8 cellular contexts compared by ENCODE assay signal in the genomic region with DNA sequence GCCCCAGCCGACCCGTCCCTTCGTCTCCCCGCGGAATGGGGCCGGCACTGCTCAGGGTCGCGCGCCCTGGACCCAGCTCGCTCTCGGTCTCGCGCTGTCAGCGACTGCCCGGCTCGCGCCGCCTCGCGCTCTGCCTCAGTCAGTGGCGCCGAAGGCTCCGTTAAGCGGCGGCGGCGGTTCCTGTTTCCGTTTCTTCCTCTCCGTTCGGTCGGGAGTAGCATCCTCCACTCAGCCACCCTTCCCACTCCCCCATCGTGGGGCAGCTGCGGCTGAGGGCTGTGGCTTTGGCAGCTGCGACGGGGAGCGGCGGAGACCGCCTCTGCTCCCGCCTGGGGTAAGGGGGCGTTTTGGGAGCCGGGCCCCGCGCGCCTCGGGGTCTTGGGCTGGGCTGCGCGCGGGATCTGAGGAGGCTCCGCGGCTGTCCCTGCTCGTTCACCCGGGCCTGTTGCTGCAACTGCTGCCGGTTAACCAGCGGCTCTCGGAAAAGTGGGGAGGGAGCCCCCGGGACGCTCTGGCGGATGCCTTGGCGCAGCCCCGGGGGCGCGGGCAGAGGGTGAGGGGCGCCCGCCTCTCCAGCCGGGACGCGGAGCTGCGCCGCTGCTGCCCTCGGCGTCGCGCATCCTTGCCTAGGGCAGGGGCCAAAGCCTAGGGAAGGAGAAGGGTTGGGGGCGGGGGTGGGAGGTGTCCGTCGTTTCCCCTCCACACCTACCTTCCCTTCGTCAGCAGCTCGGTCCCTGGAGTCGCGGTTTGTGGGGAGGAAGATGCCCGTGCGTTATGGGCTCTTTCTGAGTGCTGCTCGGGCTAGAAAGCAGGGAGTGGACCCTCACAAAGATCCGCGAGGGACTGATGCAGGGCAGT. TPM values are rescaled to one million over a fixed set of nuclear protein-coding genes. Genes with fewer than 3 reads are reported as not detected.
DNase-seq lines count a peak whose midpoint lies in the region; ATAC-seq and TF ChIP-seq lines count a peak whose summit lies in the region.

No MANE protein-coding gene starts in this region.

- peak overlapping the region; percentile 82 for H3K27ac ChIP-seq in muscle layer of colon (ENCODE audit: low read depth, low read length)
- peak overlapping the region; percentile 87 for H3K27ac ChIP-seq in temporal lobe (ENCODE audit: low read depth, low read length)

- H3K4me3 ChIP-seq in epithelial cell of proximal tubule (ENCODE audit: low read depth, low read length) (peak overlapping the region; percentile 87), muscle layer of colon (ENCODE audit: low read depth in 1 of 2, low read length in 2 of 2) (peak overlapping the region; percentile 79 to 89)

- DNase-seq in AG09319 (ENCODE audit: extremely low read depth, low read depth) = peak; percentile 37
- DNase-seq in NCI-H524 (lab: John Stamatoyannopoulos, UW) = peak; percentile 54 to 93
- DNase-seq in activated CD8-positive, alpha-beta memory T cell treated with anti-CD3 and anti-CD28 coated beads for 24 hours = peak; percentile 73
- DNase-seq in epithelial cell of proximal tubule (ENCODE audit: low read depth) = no peak

- peak overlapping the region; percentile 44 for H3K9ac ChIP-seq in muscle layer of colon (ENCODE audit: low read length)

- no peaks in the 10 kb centered on the region for H3K27me3 ChIP-seq in muscle layer of colon (ENCODE audit: control insufficient read depth in 1 of 2, insufficient read depth in 2 of 2, low read length in 2 of 2)

- no peaks in the 10 kb centered on the region for H3K9me3 ChIP-seq in muscle layer of colon (ENCODE audit: low read length)

- H3K4me1 ChIP-seq in muscle layer of colon (ENCODE audit: insufficient read depth, low read length) = peaks cover 15% of the 10 kb centered on the region

- H3K36me3 ChIP-seq in muscle layer of colon (ENCODE audit: insufficient read depth, low read length) = no peaks in the 10 kb centered on the region

- ATAC-seq in GM18519 (IDR thresholded peaks at IDR 0.05; ENCODE audit: low FRiP score, unreplicated experiment) (peak; percentile 25), HG03045 (IDR thresholded peaks at IDR 0.05; ENCODE audit: unreplicated experiment) (peak; percentile 45)

- TF ChIP-seq CTCF in AG09319 (IDR thresholded peaks at IDR 0.05; ENCODE audit: low read depth, low read length) (peak; percentile 22), epithelial cell of proximal tubule (conservative IDR thresholded peaks at IDR 0.05; ENCODE audit: low read depth, low read length) (peak; percentile 11)

RNA-seq across cellular contexts. Expression of a gene that starts 0.6 kb away (rescaled TPM):
- total RNA-seq in epithelial cell of proximal tubule (49.4 and 66.4 TPM in 2 replicates), temporal lobe (128 TPM)
